Comparison of ENCODE assay signal across 15 cellular contexts in genomic region chr2:164023896-164024295, GRCh38.
DNase-seq lines count a peak whose midpoint lies in the region; ATAC-seq and TF ChIP-seq lines count a peak whose summit lies in the region.
"Had no signal": no experiment of that assay in that cellular context is flagged by ENCODE, and none has a peak within 500 bp of the region (broad histone marks: within the 10 kb centered on the region; RNA-seq: fewer than 3 reads in every experiment).

No MANE protein-coding gene starts in this region.

- DNase-seq in LNCaP clone FGC (ENCODE audit: low read depth), result no peak
- peak; percentile 27 for DNase-seq in astrocyte of the spinal cord (ENCODE audit: low read depth, low spot score)
- peak; percentile 77 for DNase-seq in left ventricle myocardium superior
- peak; percentile 10 for DNase-seq in smooth muscle cell of the brain vasculature (ENCODE audit: low read depth, low spot score)
- DNase-seq in NCI-H146 treated with DMSO at 0.1 percent for 48 hours (lab: John Stamatoyannopoulos, UW; ENCODE audit: unreplicated experiment), result no peak
- DNase-seq in Ammon's horn (ENCODE audit: low spot score), result no peak
- no peak for DNase-seq in sciatic nerve (ENCODE audit: low spot score)
- DNase-seq: CD4-positive, CD25-positive, alpha-beta regulatory T cell; DMS53; H9; MM.1S; NCI-H1105 treated with DMSO at 0.1 percent for 48 hours; NCI-H187; NCI-H69; OCI-M1 had no signal

- H3K4me3 ChIP-seq in LNCaP clone FGC (ENCODE audit: low read depth, low read length) (no peak overlapping the region), astrocyte of the spinal cord (ENCODE audit: low read depth, low read length) (no peak overlapping the region)

- in situ Hi-C loops in astrocyte of the spinal cord (cut with HindIII; ENCODE audit: low sequenced_read_pairs), result no loop called here

- intact Hi-C loops in left ventricle myocardium superior (cut with micrococcal nuclease) (no loop called here), sciatic nerve (cut with DNase I) (no loop called here)

- ATAC-seq in left ventricle myocardium superior (peak; percentile 87), sciatic nerve (no peak)

- peak; percentile 19; the same call in 1 of the 2 replicates for TF ChIP-seq CTCF in LNCaP clone FGC (IDR thresholded peaks at IDR 0.05; ENCODE audit: control insufficient read depth, extremely low read depth, insufficient read depth)
- TF ChIP-seq CTCF in astrocyte of the spinal cord (IDR thresholded peaks at IDR 0.05; ENCODE audit: low read depth, low read length), result peak; percentile 4

Comparison
In these comparisons a context has a peak if more than half of its experiments do, and no peak if none do; other contexts are left out.
1. DNase-seq: peak in astrocyte of the spinal cord (single experiment), left ventricle myocardium superior (single experiment) and smooth muscle cell of the brain vasculature (single experiment); none in LNCaP clone FGC (single experiment), NCI-H146 treated with DMSO at 0.1 percent for 48 hours (single experiment), Ammon's horn (single experiment) and sciatic nerve (single experiment).